17 cellular contexts compared by ENCODE assay signal in genomic region chr7:17472939-17473338, GRCh38.
DNase-seq lines count a peak whose midpoint lies in the region; ATAC-seq lines count a peak whose summit lies in the region.
"Had no signal": no experiment of that assay in that cellular context is flagged by ENCODE, and none has a peak within 500 bp of the region (broad histone marks: within the 10 kb centered on the region; RNA-seq: fewer than 3 reads in every experiment).

No MANE protein-coding gene starts in this region.

- ATAC-seq in GM18868 (IDR thresholded peaks at IDR 0.05; ENCODE audit: unreplicated experiment) (peak; percentile 63), HG02759 (IDR thresholded peaks at IDR 0.05; ENCODE audit: unreplicated experiment) (peak; percentile 54), HG03469 (IDR thresholded peaks at IDR 0.05; ENCODE audit: unreplicated experiment) (peak; percentile 50)
- ATAC-seq: activated CD8-positive, alpha-beta T cell treated with anti-CD3 and anti-CD28 coated beads for 36 hours; CD8-positive, alpha-beta T cell; left colon; stimulated activated effector memory CD8-positive, alpha-beta T cell treated with anti-CD3 and anti-CD28 coated beads, Interleukin-12 subunit alpha, Interleukin-12 subunit beta, amount 100 ng/mL, for 72 hours had no signal

- DNase-seq in renal cortical epithelial cell (ENCODE audit: low read depth) (peak; percentile 26), mucosa of gallbladder (ENCODE audit: low spot score) (no peak), NK-92 (lab: John Stamatoyannopoulos, UW; ENCODE audit: unreplicated experiment) (no peak)
- no peak for DNase-seq in activated CD4-positive, CD25-positive, alpha-beta regulatory T cell (lab: John Stamatoyannopoulos, UW)
- DNase-seq: activated CD8-positive, alpha-beta T cell treated with anti-CD3 and anti-CD28 coated beads for 36 hours; activated gamma-delta T cell treated with Interleukin-2 at 50 U/mL for 16 hours; CD8-positive, alpha-beta T cell; colonic mucosa; glutamatergic neuron; left colon; NCI-H146; NCI-H2171 treated with DMSO at 0.1 percent for 48 hours; SK-N-SH had no signal
